24 cellular contexts compared by ENCODE assay signal in the genomic region with DNA sequence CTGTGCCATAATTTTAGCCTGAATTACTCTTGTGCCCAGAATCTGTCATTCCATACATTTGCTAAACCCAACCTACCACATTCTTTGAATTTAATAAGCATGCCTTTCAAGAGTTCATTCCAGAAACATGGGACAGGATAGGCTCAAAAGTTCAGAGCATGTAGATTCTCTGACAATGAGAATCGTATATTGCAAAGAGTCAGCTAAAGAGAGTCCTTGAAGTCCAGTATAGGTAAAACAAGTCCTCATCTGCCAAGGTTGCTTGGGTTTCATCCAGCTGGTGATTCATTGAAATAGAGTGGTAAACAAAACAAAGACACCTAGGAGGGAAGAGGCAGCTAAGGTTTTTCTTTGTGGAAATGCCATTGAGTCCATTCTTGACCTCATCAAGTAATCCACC.
DNase-seq lines count a peak whose midpoint lies in the region; ATAC-seq and TF ChIP-seq lines count a peak whose summit lies in the region.
"Had no signal": no experiment of that assay in that cellular context is flagged by ENCODE, and none has a peak within 500 bp of the region (broad histone marks: within the 10 kb centered on the region; RNA-seq: fewer than 3 reads in every experiment).

No MANE protein-coding gene starts in this region.

- TF ChIP-seq CTCF in astrocyte of the spinal cord (IDR thresholded peaks at IDR 0.05; ENCODE audit: low read depth, low read length) (no peak), GM23338 (conservative IDR thresholded peaks at IDR 0.05; ENCODE audit: low read depth in 2 of 2) (no peak)

- no peak overlapping the region for H2AFZ ChIP-seq in GM23338
- H2AFZ ChIP-seq: GM23248 had no signal

- intact Hi-C loops in Right ventricle myocardium inferior (cut with DNase I) (no loop called here), left cardiac atrium (cut with DNase I) (no loop called here)

- DNase-seq in EH (ENCODE audit: low read depth) (peak; percentile 52), M059J (ENCODE audit: low read depth) (peak; percentile 87), astrocyte of the spinal cord (ENCODE audit: low read depth, low spot score) (peak; percentile 17), kidney tubule cell (ENCODE audit: low spot score) (peak; percentile 44), Right ventricle myocardium inferior (ENCODE audit: missing footprints) (no peak), GM23338 (ENCODE audit: low spot score) (no peak), left cardiac atrium (no peak)
- DNase-seq: activated CD4-positive, alpha-beta T cell treated with anti-CD3 and anti-CD28 coated beads for 1 hour; activated naive CD4-positive, alpha-beta T cell treated with anti-CD3 and anti-CD28 coated beads, Interleukin-2, amount 10 ng/mL, durations not matched to agents 7 days and 5 days; activated T-cell treated with anti-CD3 and anti-CD28 coated beads, Interleukin-2, amount 50 U/mL, for 48 hours; AML-193; aorta; colonic mucosa; GF-D8; GM23248; heart right ventricle; NCI-H187; NCI-H524; Right ventricle myocardium superior; stimulated activated CD4-positive, alpha-beta T cell treated with anti-CD3 and anti-CD28 coated beads, Interleukin-4, amount 100 ng/mL, for 24 hours; stimulated activated naive CD8-positive, alpha-beta T cell treated with anti-CD3 and anti-CD28 coated beads, Interleukin-15, amount 100 ng/mL, for 72 hours; upper lobe of right lung had no signal

- peaks cover 2% of the 10 kb centered on the region for H3K27me3 Mint-ChIP-seq in GM23338 (ENCODE audit: insufficient read depth, low read depth, poor library complexity)
- H3K27me3 Mint-ChIP-seq: activated naive CD4-positive, alpha-beta T cell treated with anti-CD3 and anti-CD28 coated beads, Interleukin-2, amount 10 ng/mL, durations not matched to agents 7 days and 5 days had no signal

- H3K27ac ChIP-seq in GM23338 (ENCODE audit: low read depth), result no peak overlapping the region
- H3K27ac ChIP-seq: colonic mucosa, GM23248, heart right ventricle, upper lobe of right lung had no signal

- H3K4me3 ChIP-seq in astrocyte of the spinal cord (ENCODE audit: low read depth, low read length) (no peak overlapping the region), GM23338 (no peak overlapping the region)
- H3K4me3 ChIP-seq: colonic mucosa, GM23248, heart right ventricle, K562, upper lobe of right lung had no signal

- H3K36me3 Mint-ChIP-seq in GM23338 (ENCODE audit: low read depth), result no peaks in the 10 kb centered on the region
- H3K36me3 Mint-ChIP-seq: activated naive CD4-positive, alpha-beta T cell treated with anti-CD3 and anti-CD28 coated beads, Interleukin-2, amount 10 ng/mL, durations not matched to agents 7 days and 5 days had no signal

- in situ Hi-C loops in astrocyte of the spinal cord (cut with HindIII; ENCODE audit: low sequenced_read_pairs), result no loop called here

- H3K4me2 ChIP-seq in GM23338, result no peak overlapping the region

- no peaks in the 10 kb centered on the region for H3K36me3 ChIP-seq in GM23338 (ENCODE audit: insufficient read depth)
- H3K36me3 ChIP-seq: colonic mucosa, heart right ventricle, upper lobe of right lung had no signal

- ATAC-seq in HG02885 (IDR thresholded peaks at IDR 0.05; ENCODE audit: poor library complexity, unreplicated experiment) (no peak), Right ventricle myocardium inferior (no peak), GM23338 (no peak), left cardiac atrium (no peak)
- ATAC-seq: heart right ventricle; K562; stimulated activated naive CD8-positive, alpha-beta T cell treated with anti-CD3 and anti-CD28 coated beads, Interleukin-15, amount 100 ng/mL, for 72 hours; upper lobe of right lung had no signal

- H3K4me3 Mint-ChIP-seq in GM23338, result no peak overlapping the region
- H3K4me3 Mint-ChIP-seq: activated naive CD4-positive, alpha-beta T cell treated with anti-CD3 and anti-CD28 coated beads, Interleukin-2, amount 10 ng/mL, durations not matched to agents 7 days and 5 days; stimulated activated naive CD8-positive, alpha-beta T cell treated with anti-CD3 and anti-CD28 coated beads, Interleukin-15, amount 100 ng/mL, for 72 hours had no signal

- no peaks in the 10 kb centered on the region for H3K27me3 ChIP-seq in GM23338 (ENCODE audit: insufficient read depth)
- H3K27me3 ChIP-seq: colonic mucosa, upper lobe of right lung had no signal

- H3K27ac Mint-ChIP-seq in GM23338, result no peak overlapping the region
- H3K27ac Mint-ChIP-seq: activated naive CD4-positive, alpha-beta T cell treated with anti-CD3 and anti-CD28 coated beads, Interleukin-2, amount 10 ng/mL, durations not matched to agents 7 days and 5 days; stimulated activated naive CD8-positive, alpha-beta T cell treated with anti-CD3 and anti-CD28 coated beads, Interleukin-15, amount 100 ng/mL, for 72 hours had no signal

- H3K9me3 Mint-ChIP-seq in GM23338, result no peaks in the 10 kb centered on the region
- H3K9me3 Mint-ChIP-seq: activated naive CD4-positive, alpha-beta T cell treated with anti-CD3 and anti-CD28 coated beads, Interleukin-2, amount 10 ng/mL, durations not matched to agents 7 days and 5 days had no signal

- H3K9me2 ChIP-seq in GM23338 (ENCODE audit: insufficient read depth), result no peaks in the 10 kb centered on the region

- H3K79me2 ChIP-seq in GM23338 (replicated peaks; ENCODE audit: insufficient read depth), result no peaks in the 10 kb centered on the region

- no peaks in the 10 kb centered on the region for H4K20me1 ChIP-seq in GM23338 (replicated peaks; ENCODE audit: insufficient read depth)

- peaks cover 14% of the 10 kb centered on the region; the same call in 1 of the 2 replicates for H3K4me1 ChIP-seq in GM23338 (ENCODE audit: insufficient read depth)
- H3K4me1 ChIP-seq: colonic mucosa, upper lobe of right lung had no signal

- H3F3A ChIP-seq in GM23338 (replicated peaks; ENCODE audit: low read depth), result no peaks in the 10 kb centered on the region

- peaks cover 20% of the 10 kb centered on the region for H3K4me1 Mint-ChIP-seq in GM23338
- H3K4me1 Mint-ChIP-seq: activated naive CD4-positive, alpha-beta T cell treated with anti-CD3 and anti-CD28 coated beads, Interleukin-2, amount 10 ng/mL, durations not matched to agents 7 days and 5 days; stimulated activated naive CD8-positive, alpha-beta T cell treated with anti-CD3 and anti-CD28 coated beads, Interleukin-15, amount 100 ng/mL, for 72 hours had no signal

TF ChIP-seq in GM23338, 12 proteins besides CTCF, POLR2A, EP300 and RAD21 (continues in another document):
- TF ChIP-seq ZNF331 (CRISPR knock-in tag; IDR thresholded peaks at IDR 0.05; ENCODE audit: low read depth) (no peak), EZH2phosphoT487 (IDR thresholded peaks at IDR 0.05; ENCODE audit: unreplicated experiment) (no peak), CREB1 (CRISPR knock-in tag; IDR thresholded peaks at IDR 0.05; ENCODE audit: low read depth) (no peak), JUNB (IDR thresholded peaks at IDR 0.05; ENCODE audit: unreplicated experiment) (no peak), POLR2AphosphoS5 (IDR thresholded peaks at IDR 0.05; ENCODE audit: low read depth) (no peak)
- TF ChIP-seq, protein P1, sequence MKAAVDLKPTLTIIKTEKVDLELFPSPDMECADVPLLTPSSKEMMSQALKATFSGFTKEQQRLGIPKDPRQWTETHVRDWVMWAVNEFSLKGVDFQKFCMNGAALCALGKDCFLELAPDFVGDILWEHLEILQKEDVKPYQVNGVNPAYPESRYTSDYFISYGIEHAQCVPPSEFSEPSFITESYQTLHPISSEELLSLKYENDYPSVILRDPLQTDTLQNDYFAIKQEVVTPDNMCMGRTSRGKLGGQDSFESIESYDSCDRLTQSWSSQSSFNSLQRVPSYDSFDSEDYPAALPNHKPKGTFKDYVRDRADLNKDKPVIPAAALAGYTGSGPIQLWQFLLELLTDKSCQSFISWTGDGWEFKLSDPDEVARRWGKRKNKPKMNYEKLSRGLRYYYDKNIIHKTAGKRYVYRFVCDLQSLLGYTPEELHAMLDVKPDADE (IDR thresholded peaks at IDR 0.05), result no peak

Comparison
In these comparisons a context has a peak if more than half of its experiments do, and no peak if none do; other contexts are left out.
1. DNase-seq: peak in EH (single experiment), M059J (single experiment), astrocyte of the spinal cord (single experiment) and kidney tubule cell (single experiment); none in Right ventricle myocardium inferior (single experiment), GM23338 (single experiment) and left cardiac atrium (single experiment).